14 cellular contexts compared by ENCODE assay signal in genomic region chr2:171406044-171406443, GRCh38. TPM values are rescaled to one million over a fixed set of nuclear protein-coding genes. Genes with fewer than 3 reads are reported as not detected.
DNase-seq lines count a peak whose midpoint lies in the region; ATAC-seq, FAIRE-seq and TF ChIP-seq lines count a peak whose summit lies in the region.
"Had no signal": no experiment of that assay in that cellular context is flagged by ENCODE, and none has a peak within 500 bp of the region (broad histone marks: within the 10 kb centered on the region; RNA-seq: fewer than 3 reads in every experiment).

No MANE protein-coding gene starts in this region.

- DNase-seq in GM19239 (ENCODE audit: insufficient read length, low spot score) = no peak
- no peak for DNase-seq in H7
- no peak for DNase-seq in frontal cortex (ENCODE audit: low spot score in 2 of 2)
- no peak for DNase-seq in foreskin fibroblast
- DNase-seq: activated CD4-positive, CD25-positive, alpha-beta regulatory T cell; activated effector memory CD4-positive, alpha-beta T cell treated with Interleukin-2 at 50 U/mL for 16 hours; COR-L47; MG63; NCI-H446 had no signal

- peaks cover 15% of the 10 kb centered on the region for H3K9me3 Mint-ChIP-seq in stimulated activated memory B cell treated with anti-CD40 and anti-IgM and Interleukin-4, amounts not matched to agents 10 μg/mL and 1 μg/mL and 100 μg/mL, for 72 hours

- peaks cover 52% of the 10 kb centered on the region for H3K4me1 Mint-ChIP-seq in stimulated activated memory B cell treated with anti-CD40 and anti-IgM and Interleukin-4, amounts not matched to agents 10 μg/mL and 1 μg/mL and 100 μg/mL, for 72 hours

- H3K4me3 ChIP-seq in H7 (ENCODE audit: insufficient read depth, low read depth, low read length) (no peak overlapping the region), foreskin fibroblast (ENCODE audit: low read depth in 1 of 2, low read length in 2 of 2) (no peak overlapping the region)
- H3K4me3 ChIP-seq: esophagus muscularis mucosa, MG63 had no signal

- H3K36me3 Mint-ChIP-seq in stimulated activated memory B cell treated with anti-CD40 and anti-IgM and Interleukin-4, amounts not matched to agents 10 μg/mL and 1 μg/mL and 100 μg/mL, for 72 hours = peaks cover 45% of the 10 kb centered on the region

- H3K27ac Mint-ChIP-seq in stimulated activated memory B cell treated with anti-CD40 and anti-IgM and Interleukin-4, amounts not matched to agents 10 μg/mL and 1 μg/mL and 100 μg/mL, for 72 hours = peak overlapping the region; percentile 82

- no peaks in the 10 kb centered on the region for H3K27me3 Mint-ChIP-seq in stimulated activated memory B cell treated with anti-CD40 and anti-IgM and Interleukin-4, amounts not matched to agents 10 μg/mL and 1 μg/mL and 100 μg/mL, for 72 hours

- FAIRE-seq in GM19239 (lab: Jason Lieb, UNC) = peak; percentile 87
- FAIRE-seq in frontal cortex (lab: Jason Lieb, UNC) = no peak
- FAIRE-seq: bronchial epithelial cell had no signal

- no peak overlapping the region for H3K4me3 Mint-ChIP-seq in stimulated activated memory B cell treated with anti-CD40 and anti-IgM and Interleukin-4, amounts not matched to agents 10 μg/mL and 1 μg/mL and 100 μg/mL, for 72 hours

- no peaks in the 10 kb centered on the region for H3K36me3 ChIP-seq in H7 (replicated peaks; ENCODE audit: control insufficient read depth, insufficient read depth, low read length)
- H3K36me3 ChIP-seq: esophagus muscularis mucosa had no signal

- H3K27me3 ChIP-seq in H7 (ENCODE audit: control insufficient read depth, insufficient read depth, low read length) = no peaks in the 10 kb centered on the region
- H3K27me3 ChIP-seq: esophagus muscularis mucosa, MG63 had no signal

- ATAC-seq in HG02623 (IDR thresholded peaks at IDR 0.05; ENCODE audit: unreplicated experiment) (peak; percentile 56), HG03457 (IDR thresholded peaks at IDR 0.05; ENCODE audit: unreplicated experiment) (peak; percentile 35)
- ATAC-seq in stimulated activated memory B cell treated with anti-CD40 and anti-IgM and Interleukin-4, amounts not matched to agents 10 μg/mL and 1 μg/mL and 100 μg/mL, for 72 hours = peak; percentile 89

- no peak for TF ChIP-seq CTCF in foreskin fibroblast (IDR thresholded peaks at IDR 0.05; ENCODE audit: low read depth, low read length)

RNA-seq across cellular contexts. Expression of gene METTL8, which starts 27.7 kb away (rescaled TPM):
- total RNA-seq in H7 (2014; rRNA removed; shearing (Covaris generic)) = 28.9 and 43.2 TPM in 2 replicates
- total RNA-seq in frontal cortex = 23.2 TPM

RNA-seq across cellular contexts. Expression of gene DCAF17, which starts 28.0 kb away (rescaled TPM):
- 15.1 and 22.9 TPM in 2 replicates for total RNA-seq in H7 (2014; rRNA removed; shearing (Covaris generic))
- 70.5 TPM for total RNA-seq in frontal cortex

Comparison
In these comparisons a context has a peak if more than half of its experiments do, and no peak if none do; other contexts are left out.
1. ATAC-seq: peak in every context shown above with its lines; median percentile 89 in stimulated activated memory B cell treated with anti-CD40 and anti-IgM and Interleukin-4, amounts not matched to agents 10 μg/mL and 1 μg/mL and 100 μg/mL, for 72 hours; 56 in HG02623; 35 in HG03457.